In genomic region chrX:136488706-136489105, GRCh38 we compare ENCODE assay signal across 2 cellular contexts.
TF ChIP-seq lines count a peak whose summit lies in the region.

No MANE protein-coding gene starts in this region.

TF ChIP-seq in HCT116, 20 proteins besides CTCF, POLR2A, EP300 and RAD21:
- no peak for TF ChIP-seq YY1 (IDR thresholded peaks at IDR 0.05; ENCODE audit: extremely low read depth, insufficient replicate concordance, low read depth, low read length)

TF ChIP-seq in K562, 482 proteins besides CTCF, POLR2A, EP300 and RAD21:
- TF ChIP-seq RCOR1 (IDR thresholded peaks at IDR 0.05; ENCODE audit: borderline replicate concordance in 1 of 2, low read depth in 2 of 2, low read length in 2 of 2) (no peak), NKRF (IDR thresholded peaks at IDR 0.05; ENCODE audit: borderline replicate concordance) (no peak), ZNF407 (IDR thresholded peaks at IDR 0.05; ENCODE audit: low read depth) (no peak), HSF4 (CRISPR knock-in tag; IDR thresholded peaks at IDR 0.05; ENCODE audit: borderline replicate concordance) (no peak), NONO (IDR thresholded peaks at IDR 0.05; ENCODE audit: low read depth in 2 of 2, low read length in 1 of 2) (no peak), E2F5 (CRISPR knock-in tag; IDR thresholded peaks at IDR 0.05) (no peak), PATZ1 (CRISPR knock-in tag; IDR thresholded peaks at IDR 0.05; ENCODE audit: borderline replicate concordance) (no peak), ZBTB26 (CRISPR knock-in tag; IDR thresholded peaks at IDR 0.05) (no peak), HLTF (IDR thresholded peaks at IDR 0.05) (no peak), NR4A1 (CRISPR knock-in tag; IDR thresholded peaks at IDR 0.05) (no peak), NR4A1 (tag; IDR thresholded peaks at IDR 0.05) (no peak), ZFP36 (IDR thresholded peaks at IDR 0.05; ENCODE audit: low read depth, low read length, partially characterized antibody) (no peak), TCF15 (CRISPR knock-in tag; IDR thresholded peaks at IDR 0.05) (no peak), ZNF586 (CRISPR knock-in tag; conservative IDR thresholded peaks at IDR 0.05) (no peak), ZZZ3 (IDR thresholded peaks at IDR 0.05) (no peak), ZNF165 (CRISPR knock-in tag; IDR thresholded peaks at IDR 0.05; ENCODE audit: borderline replicate concordance) (no peak), ZBTB43 (CRISPR knock-in tag; IDR thresholded peaks at IDR 0.05) (no peak)
